Comparison of ENCODE assay signal across 10 cellular contexts in the genomic region with DNA sequence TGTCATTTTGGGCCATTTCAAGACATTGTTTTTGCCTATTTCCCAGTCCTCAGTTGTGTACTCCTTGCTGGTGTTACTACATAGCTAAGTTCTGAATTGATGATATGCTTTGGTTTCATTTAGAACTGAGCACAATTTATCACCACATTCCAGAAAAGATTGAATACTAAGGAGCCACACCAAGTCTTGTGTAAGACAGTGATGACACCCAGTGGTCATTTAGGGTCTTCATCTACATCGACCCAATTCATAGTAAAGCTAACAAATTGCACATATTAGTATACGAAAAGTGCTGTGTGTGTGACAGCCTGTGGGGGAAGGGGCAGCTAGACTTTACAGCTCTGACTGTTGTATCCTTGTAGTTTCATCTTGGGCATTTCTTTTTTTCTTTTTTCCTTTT. TPM values are rescaled to one million over a fixed set of nuclear protein-coding genes. Genes with fewer than 3 reads are reported as not detected.
DNase-seq lines count a peak whose midpoint lies in the region; ATAC-seq, FAIRE-seq and TF ChIP-seq lines count a peak whose summit lies in the region.
"Had no signal": no experiment of that assay in that cellular context is flagged by ENCODE, and none has a peak within 500 bp of the region (broad histone marks: within the 10 kb centered on the region; RNA-seq: fewer than 3 reads in every experiment).

No MANE protein-coding gene starts in this region.

- no peak overlapping the region for H2AFZ ChIP-seq in OCI-LY3 (ENCODE audit: low read depth, low read length)

- H3K9me3 ChIP-seq in OCI-LY3 (ENCODE audit: insufficient read depth, low read length): no peaks in the 10 kb centered on the region

- H3K27ac ChIP-seq in OCI-LY3 (ENCODE audit: low read length): no peak overlapping the region

- 0 out of 2 replicates have a peak, but pooled peaks cover 5% of the 10 kb centered on the region for H3K27me3 ChIP-seq in OCI-LY3 (ENCODE audit: low read depth, low read length)

- H3K4me2 ChIP-seq in OCI-LY3 (ENCODE audit: low read length): no peak overlapping the region

- TF ChIP-seq CTCF in OCI-LY3 (IDR thresholded peaks at IDR 0.05; ENCODE audit: low read depth, low read length) (peak; percentile 46), fibroblast of villous mesenchyme (IDR thresholded peaks at IDR 0.05; ENCODE audit: insufficient read depth, low read depth, low read length) (peak; percentile 41)

- no peaks in the 10 kb centered on the region for H3K36me3 ChIP-seq in OCI-LY3 (replicated peaks; ENCODE audit: low read depth, low read length)

- H4K20me1 ChIP-seq in OCI-LY3 (ENCODE audit: insufficient read depth, low read length): no peaks in the 10 kb centered on the region

- no peaks in the 10 kb centered on the region for H3K79me2 ChIP-seq in OCI-LY3 (ENCODE audit: low read length)

- H3K9ac ChIP-seq in OCI-LY3 (ENCODE audit: low read length): no peak overlapping the region

- DNase-seq in activated effector memory CD4-positive, alpha-beta T cell treated with anti-CD3 and anti-CD28 coated beads, Interleukin-2, amount 50 U/mL, for 16 hours: peak; percentile 22
- no peak for DNase-seq in activated effector memory CD4-positive, alpha-beta T cell treated with Interleukin-2 at 50 U/mL for 16 hours
- DNase-seq in fibroblast of villous mesenchyme (ENCODE audit: low read depth) (peak; percentile 61), urothelium cell line (ENCODE audit: low spot score) (peak; percentile 23), DMS114 treated with DMSO at 0.1 percent for 48 hours (lab: John Stamatoyannopoulos, UW; ENCODE audit: unreplicated experiment) (no peak)

- ATAC-seq in esophagus mucosa: no peak
- ATAC-seq in GM21360 (IDR thresholded peaks at IDR 0.05; ENCODE audit: unreplicated experiment): no peak

- H3K4me1 ChIP-seq in OCI-LY3 (ENCODE audit: low read length): no peaks in the 10 kb centered on the region

- H3K4me3 ChIP-seq in OCI-LY3 (ENCODE audit: low read length) (no peak overlapping the region), fibroblast of villous mesenchyme (ENCODE audit: low read depth, low read length) (no peak overlapping the region)

- FAIRE-seq in urothelium cell line (lab: Jason Lieb, UNC): no peak

RNA-seq across cellular contexts. Expression of gene DLX2, which starts 10.9 kb away (rescaled TPM):
- under 0.01 TPM in 2 replicates for total RNA-seq in fibroblast of villous mesenchyme
- total RNA-seq in esophagus mucosa: not detected
- total RNA-seq: HT-29, mononuclear cell had no signal

RNA-seq across cellular contexts. Expression of gene DLX1, which starts 28.3 kb away (rescaled TPM):
- total RNA-seq in fibroblast of villous mesenchyme (not detected in 2 replicates), esophagus mucosa (not detected)
- total RNA-seq: mononuclear cell had no signal

Comparison
In these comparisons a context has a peak if more than half of its experiments do, and no peak if none do; other contexts are left out.
1. DNase-seq: peak in activated effector memory CD4-positive, alpha-beta T cell treated with anti-CD3 and anti-CD28 coated beads, Interleukin-2, amount 50 U/mL, for 16 hours (single experiment), fibroblast of villous mesenchyme (single experiment) and urothelium cell line (single experiment); none in activated effector memory CD4-positive, alpha-beta T cell treated with Interleukin-2 at 50 U/mL for 16 hours (single experiment) and DMS114 treated with DMSO at 0.1 percent for 48 hours (single experiment).